Comparison of ENCODE assay signal across 23 cellular contexts in the genomic region with DNA sequence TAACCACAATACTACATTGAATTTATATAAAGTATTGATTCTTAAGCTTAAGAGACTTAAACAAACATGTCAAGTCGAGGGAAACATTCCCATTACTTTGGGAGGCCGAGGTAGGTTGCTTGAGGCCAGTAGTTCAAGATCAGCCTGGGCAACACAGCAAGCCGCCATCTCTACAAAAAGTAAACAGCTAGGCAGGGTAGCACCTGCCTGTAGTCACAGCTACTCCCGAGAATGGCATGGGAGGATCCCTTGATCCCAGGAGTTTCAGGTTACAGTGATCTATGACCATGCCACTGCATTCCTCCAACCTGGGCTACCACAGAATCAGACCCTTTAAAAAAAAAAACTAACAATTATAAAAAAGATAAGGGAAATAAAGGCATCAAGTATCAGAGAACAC. TPM values are rescaled to one million over a fixed set of nuclear protein-coding genes. Genes with fewer than 3 reads are reported as not detected.
A peak's percentile ranks its signal among the peaks of the same experiment; 100 is the strongest.
DNase-seq lines count a peak whose midpoint lies in the region; ATAC-seq and TF ChIP-seq lines count a peak whose summit lies in the region.
"Had no signal": no experiment of that assay in that cellular context is flagged by ENCODE, and none has a peak within 500 bp of the region (broad histone marks: within the 10 kb centered on the region; RNA-seq: fewer than 3 reads in every experiment).

No MANE protein-coding gene starts in this region.

- ATAC-seq in mucosa of descending colon, result peak; percentile 72
- ATAC-seq: activated T-helper 17 cell treated with anti-CD3 and anti-CD28 coated beads, Interleukin-2, amount 50 U/mL, for 72 hours; heart left ventricle; stimulated activated naive B cell treated with anti-CD40 and anti-IgM and Interleukin-4, amounts not matched to agents 10 μg/mL and 1 μg/mL and 100 μg/mL, for 72 hours had no signal

- no peak overlapping the region for H3K27ac ChIP-seq in colonic mucosa
- H3K27ac ChIP-seq: epithelial cell of prostate, heart left ventricle, Peyer's patch, testis, vagina had no signal

- peak; percentile 45 for DNase-seq in DMS53 treated with DMSO at 0.1 percent for 48 hours (lab: John Stamatoyannopoulos, UW; ENCODE audit: unreplicated experiment)
- DNase-seq in HT1080 (ENCODE audit: low read depth), result peak; percentile 7
- DNase-seq in colonic mucosa, result peak; percentile 40
- DNase-seq in mucosa of descending colon, result no peak
- DNase-seq in cortex of kidney (lab: John Stamatoyannopoulos, UW), result no peak
- no peak for DNase-seq in BE2C
- no peak for DNase-seq in DMS79 (lab: John Stamatoyannopoulos, UW)
- DNase-seq: activated CD4-positive, alpha-beta T cell treated with anti-CD3 and anti-CD28 coated beads, Interleukin-2, amount 50 U/mL, for 1 hour; CD4-positive, alpha-beta memory T cell; heart left ventricle; MM.1S; NCI-H1694 treated with DMSO at 0.1 percent for 48 hours; NCI-H345; Peyer's patch; small intestine; stimulated activated CD4-positive, alpha-beta T cell treated with anti-CD3 and anti-CD28 coated beads, Interleukin-2, amount 100 ng/mL, for 48 hours; stimulated activated naive B cell treated with anti-CD40 and anti-IgM and Interleukin-4, amounts not matched to agents 10 μg/mL and 1 μg/mL and 100 μg/mL, for 72 hours; T-helper 2 cell; testis had no signal

- H3K4me3 ChIP-seq in colonic mucosa (no peak overlapping the region), mucosa of descending colon (no peak overlapping the region), BE2C (ENCODE audit: low read depth, low read length) (no peak overlapping the region)
- H3K4me3 ChIP-seq: heart left ventricle, lung, Peyer's patch, testis, vagina had no signal

- H3K36me3 ChIP-seq in colonic mucosa, result no peaks in the 10 kb centered on the region
- no peaks in the 10 kb centered on the region for H3K36me3 ChIP-seq in mucosa of descending colon (ENCODE audit: low read depth)
- H3K36me3 ChIP-seq in BE2C, result no peaks in the 10 kb centered on the region

- H3K9me3 ChIP-seq in colonic mucosa (no peaks in the 10 kb centered on the region), mucosa of descending colon (no peaks in the 10 kb centered on the region), BE2C (no peaks in the 10 kb centered on the region)
- H3K9me3 ChIP-seq: heart left ventricle, Peyer's patch, testis, vagina had no signal

- TF ChIP-seq CTCF in colonic mucosa (IDR thresholded peaks at IDR 0.05) (no peak), mucosa of descending colon (IDR thresholded peaks at IDR 0.05) (no peak), BE2C (IDR thresholded peaks at IDR 0.05; ENCODE audit: low read depth, low read length) (no peak)

- H3K4me1 ChIP-seq in colonic mucosa (no peaks in the 10 kb centered on the region), mucosa of descending colon (ENCODE audit: low read depth) (peaks cover 10% of the 10 kb centered on the region), BE2C (no peaks in the 10 kb centered on the region)
- H3K4me1 ChIP-seq: vagina had no signal

- intact Hi-C loops in colonic mucosa (cut with DNase I) (no loop called here), mucosa of descending colon (cut with DNase I, micrococcal nuclease) (no loop called here)

- H3K27me3 ChIP-seq in colonic mucosa, result no peaks in the 10 kb centered on the region
- H3K27me3 ChIP-seq in BE2C, result no peaks in the 10 kb centered on the region
- H3K27me3 ChIP-seq: heart left ventricle, Peyer's patch, testis, vagina had no signal

- no peak overlapping the region for H3K9ac ChIP-seq in colonic mucosa (ENCODE audit: low read depth in 2 of 2, low read length in 2 of 2)

RNA-seq across cellular contexts. Expression of gene EIF4G3, which starts 50.4 kb away (rescaled TPM):
- total RNA-seq in HT1080 (2014; rRNA removed; shearing (Covaris generic)), result 29.7 and 32.3 TPM in 2 replicates
- 25.5 and 32.8 TPM in 2 replicates for polyA plus RNA-seq in HT1080 (2015; cell fraction: cytosol; rRNA removed)
- polyA plus RNA-seq in HT1080 (2015; cell fraction: nucleus; rRNA removed), result 82.2 and 104 TPM in 2 replicates
- total RNA-seq in colonic mucosa, result 10 to 100 TPM; 70.3 to 70.5 TPM
- 100 to 1,000 TPM in 1 of 3 donors, 10 to 100 TPM in 2; 59.5 to 106 (median 90.8) TPM for total RNA-seq in mucosa of descending colon
- 27.6 TPM for polyA plus RNA-seq in BE2C (2012; ENCODE audit: insufficient read depth, insufficient read length, low read depth)

Comparison
In these comparisons a context has a peak if more than half of its experiments do, and no peak if none do; other contexts are left out.
1. DNase-seq: peak in DMS53 treated with DMSO at 0.1 percent for 48 hours (single experiment), HT1080 (single experiment) and colonic mucosa (single experiment); none in mucosa of descending colon (0 of 3), cortex of kidney (single experiment), BE2C (single experiment) and DMS79 (single experiment).